29 cellular contexts compared by ENCODE assay signal in genomic region chr7:132988117-132988516, GRCh38.
"Had no signal": no experiment of that assay in that cellular context is flagged by ENCODE, and none has a peak within 500 bp of the region (broad histone marks: within the 10 kb centered on the region; RNA-seq: fewer than 3 reads in every experiment).

No MANE protein-coding gene starts in this region.

- H3K4me1 Mint-ChIP-seq: stimulated activated naive CD8-positive, alpha-beta T cell treated with anti-CD3 and anti-CD28 coated beads, Interleukin-15, amount 100 ng/mL, for 72 hours had no signal

- H3K36me3 ChIP-seq: stomach, suprapubic skin, thoracic aorta, thyroid gland, tibial artery, tibial nerve, transverse colon, upper lobe of left lung, upper lobe of right lung, uterus, vagina had no signal

- H3K4me3 Mint-ChIP-seq: stimulated activated effector memory CD8-positive, alpha-beta T cell treated with anti-CD3 and anti-CD28 coated beads, Interleukin-12 subunit alpha, Interleukin-12 subunit beta, amount 100 ng/mL, for 72 hours; stimulated activated memory B cell treated with anti-CD40 and anti-IgM and Interleukin-4, amounts not matched to agents 10 μg/mL and 1 μg/mL and 100 μg/mL, for 72 hours; stimulated activated naive B cell treated with anti-CD40 and anti-IgM and Interleukin-4, amounts not matched to agents 10 μg/mL and 1 μg/mL and 100 μg/mL, for 72 hours; stimulated activated naive CD8-positive, alpha-beta T cell treated with anti-CD3 and anti-CD28 coated beads, Interleukin-15, amount 100 ng/mL, for 72 hours; stimulated activated naive CD8-positive, alpha-beta T cell treated with anti-CD3 and anti-CD28 coated beads, Interleukin-15, Interleukin-2, amounts not matched to agents 100 ng/mL and 50 ng/mL, for 24 hours; type B pancreatic cell had no signal

- H3K27ac Mint-ChIP-seq: stimulated activated effector memory CD8-positive, alpha-beta T cell treated with anti-CD3 and anti-CD28 coated beads, Interleukin-12 subunit alpha, Interleukin-12 subunit beta, amount 100 ng/mL, for 72 hours; stimulated activated memory B cell treated with anti-CD40 and anti-IgM and Interleukin-4, amounts not matched to agents 10 μg/mL and 1 μg/mL and 100 μg/mL, for 72 hours; stimulated activated naive B cell treated with anti-CD40 and anti-IgM and Interleukin-4, amounts not matched to agents 10 μg/mL and 1 μg/mL and 100 μg/mL, for 72 hours; stimulated activated naive CD8-positive, alpha-beta T cell treated with anti-CD3 and anti-CD28 coated beads, Interleukin-15, amount 100 ng/mL, for 72 hours; stimulated activated naive CD8-positive, alpha-beta T cell treated with anti-CD3 and anti-CD28 coated beads, Interleukin-15, Interleukin-2, amounts not matched to agents 100 ng/mL and 50 ng/mL, for 24 hours; type B pancreatic cell had no signal

- H3K36me3 Mint-ChIP-seq: stimulated activated effector memory CD8-positive, alpha-beta T cell treated with anti-CD3 and anti-CD28 coated beads, Interleukin-12 subunit alpha, Interleukin-12 subunit beta, amount 100 ng/mL, for 72 hours had no signal

- ATAC-seq: stimulated activated effector memory CD8-positive, alpha-beta T cell treated with anti-CD3 and anti-CD28 coated beads, Interleukin-12 subunit alpha, Interleukin-12 subunit beta, amount 100 ng/mL, for 72 hours; stimulated activated memory B cell treated with anti-CD40 and anti-IgM and Interleukin-4, amounts not matched to agents 10 μg/mL and 1 μg/mL and 100 μg/mL, for 72 hours; stimulated activated naive B cell treated with anti-CD40 and anti-IgM and Interleukin-4, amounts not matched to agents 10 μg/mL and 1 μg/mL and 100 μg/mL, for 72 hours; stimulated activated naive CD8-positive, alpha-beta T cell treated with anti-CD3 and anti-CD28 coated beads, Interleukin-15, amount 100 ng/mL, for 72 hours; stimulated activated naive CD8-positive, alpha-beta T cell treated with anti-CD3 and anti-CD28 coated beads, Interleukin-15, Interleukin-2, amounts not matched to agents 100 U/mL and 50 U/mL, for 24 hours; upper lobe of right lung had no signal

- H3K27ac ChIP-seq: stomach, suprapubic skin, testis, thoracic aorta, thyroid gland, tibial artery, tibial nerve, transverse colon, upper lobe of left lung, upper lobe of right lung, uterus, vagina had no signal

- H3K9me3 Mint-ChIP-seq: stimulated activated effector memory CD8-positive, alpha-beta T cell treated with anti-CD3 and anti-CD28 coated beads, Interleukin-12 subunit alpha, Interleukin-12 subunit beta, amount 100 ng/mL, for 72 hours; stimulated activated memory B cell treated with anti-CD40 and anti-IgM and Interleukin-4, amounts not matched to agents 10 μg/mL and 1 μg/mL and 100 μg/mL, for 72 hours; stimulated activated naive B cell treated with anti-CD40 and anti-IgM and Interleukin-4, amounts not matched to agents 10 μg/mL and 1 μg/mL and 100 μg/mL, for 72 hours had no signal

- H3K9me3 ChIP-seq: stomach, suprapubic skin, testis, thoracic aorta, thyroid gland, tibial artery, tibial nerve, transverse colon, upper lobe of left lung, upper lobe of right lung, uterus, vagina had no signal

- H3K4me1 ChIP-seq: suprapubic skin, thyroid gland, tibial nerve, upper lobe of right lung, uterus, vagina had no signal

- DNase-seq: stimulated activated CD4-positive, alpha-beta T cell treated with anti-CD3 and anti-CD28 coated beads, Interleukin-2, amount 100 ng/mL, for 48 hours; stimulated activated CD4-positive, alpha-beta T cell treated with anti-CD3 and anti-CD28 coated beads, Interleukin-4, amount 100 ng/mL, for 1 hour; stimulated activated CD4-positive, alpha-beta T cell treated with anti-CD3 and anti-CD28 coated beads, Interleukin-4, amount 100 ng/mL, for 24 hours; stimulated activated CD4-positive, alpha-beta T cell treated with anti-CD3 and anti-CD28 coated beads, Interleukin-4, amount 100 ng/mL, for 4 hours; stimulated activated CD8-positive, alpha-beta memory T cell treated with anti-CD3 and anti-CD28 coated beads, Interleukin-4, amount 100 ng/mL, for 48 hours; stimulated activated naive B cell treated with anti-CD40 and anti-IgM and Interleukin-4, amounts not matched to agents 10 μg/mL and 1 μg/mL and 100 μg/mL, for 72 hours; stimulated activated naive CD4-positive, alpha-beta T cell; stimulated activated naive CD4-positive, alpha-beta T cell treated with Interleukin-2 at 50 U/mL for 16 hours; stimulated activated naive CD8-positive, alpha-beta T cell treated with anti-CD3 and anti-CD28 coated beads, Interleukin-15, amount 100 ng/mL, for 72 hours; stimulated activated naive CD8-positive, alpha-beta T cell treated with anti-CD3 and anti-CD28 coated beads, Interleukin-15, Interleukin-2, amounts not matched to agents 100 U/mL and 50 U/mL, for 24 hours; stomach; substantia nigra; testis; thyroid gland; tibial artery; transverse colon; trophoblast cell; upper lobe of left lung; upper lobe of right lung; uterus had no signal

- H3K27me3 Mint-ChIP-seq: stimulated activated memory B cell treated with anti-CD40 and anti-IgM and Interleukin-4, amounts not matched to agents 10 μg/mL and 1 μg/mL and 100 μg/mL, for 72 hours; stimulated activated naive B cell treated with anti-CD40 and anti-IgM and Interleukin-4, amounts not matched to agents 10 μg/mL and 1 μg/mL and 100 μg/mL, for 72 hours; stimulated activated naive CD8-positive, alpha-beta T cell treated with anti-CD3 and anti-CD28 coated beads, Interleukin-15, amount 100 ng/mL, for 72 hours; stimulated activated naive CD8-positive, alpha-beta T cell treated with anti-CD3 and anti-CD28 coated beads, Interleukin-15, Interleukin-2, amounts not matched to agents 100 ng/mL and 50 ng/mL, for 24 hours; type B pancreatic cell had no signal

- FAIRE-seq: urothelium cell line had no signal

- H3K27me3 ChIP-seq: stomach, suprapubic skin, testis, thyroid gland, tibial artery, tibial nerve, transverse colon, upper lobe of left lung, upper lobe of right lung, uterus, vagina had no signal

- H3K4me3 ChIP-seq: stomach, suprapubic skin, testis, thoracic aorta, thyroid gland, tibial artery, tibial nerve, transverse colon, upper lobe of left lung, upper lobe of right lung, uterus, vagina had no signal
